8 cellular contexts compared by ENCODE assay signal in the genomic region with DNA sequence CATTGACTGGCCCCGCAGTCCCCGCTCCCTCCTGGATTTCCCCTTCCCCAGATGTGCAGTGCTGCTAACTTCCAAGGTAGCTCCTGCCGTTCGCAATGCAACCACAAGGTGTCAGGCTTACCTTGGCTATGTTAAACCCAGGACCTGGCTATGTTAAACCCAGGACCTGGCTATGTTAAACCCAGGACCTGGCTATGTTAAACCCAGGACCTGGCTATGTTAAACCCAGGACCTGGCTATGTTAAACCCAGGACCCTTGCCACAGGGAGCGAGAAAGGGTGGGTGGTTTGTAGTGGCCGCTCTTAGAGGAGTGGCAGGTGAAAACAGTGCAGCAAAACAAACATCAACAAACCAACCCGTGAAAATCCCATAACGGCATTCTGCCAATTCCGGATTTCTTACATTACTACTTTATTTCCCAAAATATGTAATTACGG. TPM values are rescaled to one million over a fixed set of nuclear protein-coding genes. Genes with fewer than 3 reads are reported as not detected.
A peak's percentile ranks its signal among the peaks of the same experiment; 100 is the strongest.
DNase-seq lines count a peak whose midpoint lies in the region; ATAC-seq and TF ChIP-seq lines count a peak whose summit lies in the region.

No MANE protein-coding gene starts in this region.

- no peaks in the 10 kb centered on the region for H3K9me2 ChIP-seq in OCI-LY1 (ENCODE audit: low read depth, low read length)

- H3K4me1 ChIP-seq in OCI-LY1 (ENCODE audit: insufficient read depth, low read length, severe bottlenecking) (no peaks in the 10 kb centered on the region), esophagus squamous epithelium (peaks cover 16 to 47% (median 25%) of the 10 kb centered on the region in 3 donors), stomach (peaks cover 7 to 43% (median 30%) of the 10 kb centered on the region in 4 donors)

- H3K9me3 ChIP-seq in AG04450 (ENCODE audit: control insufficient read depth, insufficient read depth, low read length), result no peaks in the 10 kb centered on the region; the same call in 1 of the 2 replicates
- no peaks in the 10 kb centered on the region for H3K9me3 ChIP-seq in OCI-LY1 (ENCODE audit: low read length)
- H3K9me3 ChIP-seq in esophagus squamous epithelium, result no peaks in the 10 kb centered on the region
- no peaks in the 10 kb centered on the region for H3K9me3 ChIP-seq in stomach

- ATAC-seq in GM18502 (IDR thresholded peaks at IDR 0.05; ENCODE audit: poor library complexity, unreplicated experiment) (peak; percentile 59), HG03342 (IDR thresholded peaks at IDR 0.05; ENCODE audit: unreplicated experiment) (peak; percentile 55)

- no peaks in the 10 kb centered on the region for H3K79me2 ChIP-seq in OCI-LY1 (ENCODE audit: insufficient read depth, low read length)

- peaks cover 50% of the 10 kb centered on the region for H3K27me3 Mint-ChIP-seq in nephron progenitor cell (ENCODE audit: low read depth, poor library complexity)

- no peaks in the 10 kb centered on the region for H3K9me3 Mint-ChIP-seq in nephron progenitor cell

- H3K27me3 ChIP-seq in AG04450 (ENCODE audit: control insufficient read depth, insufficient read depth, low read length) (peaks cover 39% of the 10 kb centered on the region), OCI-LY1 (ENCODE audit: insufficient read depth, low read length) (no peaks in the 10 kb centered on the region), esophagus squamous epithelium (peaks cover 7 to 52% (median 9%) of the 10 kb centered on the region in 4 donors), stomach (peaks cover 6 to 49% (median 44%) of the 10 kb centered on the region in 3 donors)

- TF ChIP-seq CTCF in AG04450 (IDR thresholded peaks at IDR 0.05; ENCODE audit: low read depth, low read length) (peak; percentile 81), OCI-LY1 (IDR thresholded peaks at IDR 0.05; ENCODE audit: low read length) (peak; percentile 55), esophagus squamous epithelium (IDR thresholded peaks at IDR 0.05) (peak; percentile 34 to 80 (median 68)), nephron progenitor cell (IDR thresholded peaks at IDR 0.05) (peak; percentile 47), stomach (IDR thresholded peaks at IDR 0.05) (peak in 5 of 7 experiments; percentile 70 to 82 (median 73))

- no peak overlapping the region for H3K9ac ChIP-seq in OCI-LY1 (ENCODE audit: low read length)

- H2AFZ ChIP-seq in OCI-LY1 (ENCODE audit: low read length), result no peak overlapping the region

- no peak overlapping the region for H3K27ac Mint-ChIP-seq in nephron progenitor cell

- H3F3A ChIP-seq in OCI-LY1 (ENCODE audit: insufficient read depth, low read length), result no peaks in the 10 kb centered on the region

- CTCF ChIA-PET in AG04450 (lab: Charles Lee), result interaction anchor here (0.5 to 8.5 kb wide), 35 partner anchors 11 to 1264 kb away, joined by 3 to 331 read pairs (median 3); a partner anchor contains a TSS

- peaks cover 16% of the 10 kb centered on the region for H3K4me1 Mint-ChIP-seq in nephron progenitor cell

- TF ChIP-seq POLR2A in esophagus squamous epithelium (IDR thresholded peaks at IDR 0.05) (no peak), stomach (IDR thresholded peaks at IDR 0.05) (no peak)

- TF ChIP-seq EP300 in stomach (IDR thresholded peaks at IDR 0.05), result no peak

- DNase-seq in AG04450 (ENCODE audit: low read depth, low spot score), result no peak
- peak; percentile 59 for DNase-seq in activated T-cell treated with anti-CD3 and anti-CD28 coated beads for 4 hours
- no peak for DNase-seq in esophagus squamous epithelium (lab: John Stamatoyannopoulos, UW)
- DNase-seq in nephron progenitor cell, result peak; percentile 90
- DNase-seq in stomach, result peak; percentile 83

- POLR2A ChIA-PET in AG04450 (lab: Yijun Ruan, JAX), result interaction anchor here (0.8 to 2.7 kb wide), 5 partner anchors 12 to 485 kb away, joined by 3 to 16 read pairs (median 3); a partner anchor contains a TSS

- H3K36me3 ChIP-seq in OCI-LY1 (ENCODE audit: insufficient read depth, low read length) (no peaks in the 10 kb centered on the region), esophagus squamous epithelium (no peaks in the 10 kb centered on the region), stomach (no peaks in the 10 kb centered on the region)

- peak overlapping the region; percentile 3 for H3K27ac ChIP-seq in AG04450 (ENCODE audit: low read depth, low read length)
- H3K27ac ChIP-seq in OCI-LY1 (ENCODE audit: low read depth, low read length, poor library complexity, severe bottlenecking), result no peak overlapping the region
- H3K27ac ChIP-seq in esophagus squamous epithelium, result no peak overlapping the region
- H3K27ac ChIP-seq in stomach, result no peak overlapping the region

- H3K4me2 ChIP-seq in OCI-LY1 (ENCODE audit: low read length), result no peak overlapping the region

- H3K4me3 Mint-ChIP-seq in nephron progenitor cell, result no peak overlapping the region

- H3K4me3 ChIP-seq in AG04450 (ENCODE audit: low read depth, low read length) (no peak overlapping the region), OCI-LY1 (ENCODE audit: low read depth, low read length, poor library complexity, severe bottlenecking) (no peak overlapping the region), esophagus squamous epithelium (no peak overlapping the region), stomach (no peak overlapping the region)

- intact Hi-C loops in esophagus squamous epithelium (cut with DNase I) (loop anchor here (10.0 kb wide), 1 partner anchor 463 kb away; no protein-coding TSS in a partner anchor), stomach (cut with DNase I; ENCODE audit: low total_unique reads) (loop anchor here (5.0 kb wide), 1 partner anchor 431 kb away; no protein-coding TSS in a partner anchor)

- no peaks in the 10 kb centered on the region for H3K36me3 Mint-ChIP-seq in nephron progenitor cell (ENCODE audit: low read depth)

- no peaks in the 10 kb centered on the region for H4K20me1 ChIP-seq in OCI-LY1 (ENCODE audit: insufficient read depth, low read length)

- 13 to 14% methylated on average over 6 to 8 of the region's 10 CpGs for WGBS in esophagus squamous epithelium, 2 donors
- 13 to 30% (median 16%) methylated on average over 8 to 10 of the region's 10 CpGs for WGBS in stomach, 5 donors

RNA-seq across cellular contexts. Expression of a gene that starts 2.9 kb away (rescaled TPM):
- polyA plus RNA-seq in AG04450 (2011; rRNA removed) (17.6 and 19.8 TPM in 2 replicates), stomach (10 to 100 TPM in 1 of 3 donors, 1 to 10 TPM in 2; 3.5 to 11.9 (median 4.9) TPM)
- polyA minus RNA-seq in AG04450 (2011; rRNA and poly(A)+ RNA removed), result 9.3 and 14.1 TPM in 2 replicates
- total RNA-seq in esophagus squamous epithelium (1 to 10 TPM in 3 of 4 donors, under 1 TPM in 1; 0.83 to 8.8 (median 1.8) TPM), stomach (10 to 100 TPM in 2 of 5 donors, 1 to 10 TPM in 2, under 1 TPM in 1; 0.58 to 24.1 (median 4.6) TPM)

RNA-seq across cellular contexts. Expression of a gene that starts 17.1 kb away (rescaled TPM):
- 4.7 and 5.8 TPM in 2 replicates for polyA plus RNA-seq in AG04450 (2011; rRNA removed)
- polyA minus RNA-seq in AG04450 (2011; rRNA and poly(A)+ RNA removed), result 9.7 and 10.4 TPM in 2 replicates
- total RNA-seq in esophagus squamous epithelium, result 1 to 10 TPM in 3 of 4 donors, under 1 TPM in 1; 0.11 to 5.7 (median 2.1) TPM
- total RNA-seq in stomach, result 10 to 100 TPM in 2 of 5 donors, 1 to 10 TPM in 3; 1.4 to 23.5 (median 2.2) TPM
- polyA plus RNA-seq in stomach, result 1 to 10 TPM; 2.0 to 4.3 (median 2.5) TPM

Comparison
In these comparisons a context has a peak if more than half of its experiments do, and no peak if none do; other contexts are left out.
1. DNase-seq: peak in activated T-cell treated with anti-CD3 and anti-CD28 coated beads for 4 hours (single experiment), nephron progenitor cell (single experiment) and stomach (single experiment); none in AG04450 (single experiment) and esophagus squamous epithelium (single experiment).
2. Peak in every context shown above with its lines, with median percentiles within 50 percentile points of each other: CTCF ChIP-seq.